In the genomic region with DNA sequence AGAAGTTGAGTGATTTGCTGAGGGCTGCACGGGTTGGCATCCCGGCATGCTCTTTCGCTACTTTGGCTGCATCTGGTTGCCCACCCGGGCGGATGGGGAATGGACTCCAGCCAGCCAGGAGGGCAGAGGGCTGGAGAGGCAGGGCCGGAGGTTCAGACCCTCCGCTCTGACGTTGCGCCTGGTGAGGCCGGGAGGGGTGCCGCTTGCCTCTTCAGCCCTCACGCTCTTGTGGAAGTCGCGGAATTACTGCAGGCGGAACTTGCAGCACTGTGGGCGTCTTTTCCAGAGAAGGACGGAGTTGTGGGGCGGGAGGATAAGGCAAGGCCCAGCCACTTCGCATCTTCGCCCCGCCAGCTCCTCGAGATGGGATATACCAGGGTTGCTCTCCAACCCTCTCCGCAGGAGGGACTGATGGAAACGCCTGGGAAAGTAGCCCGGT, we compare ENCODE assay signal across 8 cellular contexts. TPM values are rescaled to one million over a fixed set of nuclear protein-coding genes. Genes with fewer than 3 reads are reported as not detected.
DNase-seq lines count a peak whose midpoint lies in the region; ATAC-seq, FAIRE-seq and TF ChIP-seq lines count a peak whose summit lies in the region.

No MANE protein-coding gene starts in this region.

- peak; percentile 38 for DNase-seq in stimulated activated CD4-positive, alpha-beta T cell treated with anti-CD3 and anti-CD28 coated beads, Interleukin-1b, Interleukin-23, amount 100 ng/mL, for 48 hours
- no peak for DNase-seq in stimulated activated CD4-positive, alpha-beta T cell treated with anti-CD3 and anti-CD28 coated beads, Interleukin-2, amount 100 ng/mL, for 48 hours
- DNase-seq in HTR-8/SVneo (ENCODE audit: insufficient read length, low spot score), result no peak
- DNase-seq in astrocyte of the cerebellum (ENCODE audit: low read depth), result no peak
- DNase-seq in kidney, result no peak
- no peak for DNase-seq in suprapubic skin (ENCODE audit: low spot score in 2 of 2)
- no peak for DNase-seq in effector CD8-positive, alpha-beta T cell (lab: John Stamatoyannopoulos, UW)

- peak overlapping the region; percentile 37 to 89 for H3K9ac ChIP-seq in kidney (ENCODE audit: low read length in 2 of 2)

- FAIRE-seq in HTR-8/SVneo (lab: Jason Lieb, UNC) (peak; percentile 9), kidney (lab: Jason Lieb, UNC) (no peak)

- H3K4me3 ChIP-seq in astrocyte of the cerebellum (ENCODE audit: low read depth, low read length) (peak overlapping the region; percentile 81), kidney (ENCODE audit: low read length in 2 of 2) (peak overlapping the region; percentile 79 to 94), suprapubic skin (peak overlapping the region; percentile 88)

- H3K9me3 ChIP-seq in kidney (ENCODE audit: control insufficient read depth in 1 of 2, low read length in 2 of 2) (no peaks in the 10 kb centered on the region), suprapubic skin (no peaks in the 10 kb centered on the region)

- TF ChIP-seq CTCF in astrocyte of the cerebellum (IDR thresholded peaks at IDR 0.05; ENCODE audit: low read depth, low read length, missing control alignments) (no peak), kidney (IDR thresholded peaks at IDR 0.05; ENCODE audit: borderline replicate concordance, extremely low read depth, insufficient read depth) (no peak), suprapubic skin (IDR thresholded peaks at IDR 0.05) (no peak)

- no peak for TF ChIP-seq POLR2A in suprapubic skin (IDR thresholded peaks at IDR 0.05)

- H3K27ac ChIP-seq in kidney (ENCODE audit: low read depth in 2 of 2, low read length in 2 of 2), result peak overlapping the region; percentile 74 to 81
- peak overlapping the region; percentile 84 for H3K27ac ChIP-seq in suprapubic skin

- in situ Hi-C loops in astrocyte of the cerebellum (cut with HindIII; ENCODE audit: low sequenced_read_pairs), result no loop called here

- 1% methylated on average over 21 of the region's 25 CpGs for WGBS in suprapubic skin

- H3K36me3 ChIP-seq in kidney (ENCODE audit: control insufficient read depth in 1 of 2, insufficient read depth in 2 of 2, low read length in 2 of 2) (peaks cover 4 to 11% of the 10 kb centered on the region in 2 donors), suprapubic skin (peaks cover 30% of the 10 kb centered on the region)

- no peak for TF ChIP-seq EP300 in suprapubic skin (IDR thresholded peaks at IDR 0.05)

- peaks cover 3 to 19% of the 10 kb centered on the region in 2 donors for H3K4me1 ChIP-seq in kidney (ENCODE audit: control insufficient read depth in 1 of 2, insufficient read depth in 1 of 2, low read depth in 1 of 2, low read length in 2 of 2)
- peaks cover 33% of the 10 kb centered on the region for H3K4me1 ChIP-seq in suprapubic skin

- no peak for ATAC-seq in GM18519 (IDR thresholded peaks at IDR 0.05; ENCODE audit: low FRiP score, unreplicated experiment)

- no peaks in the 10 kb centered on the region for H3K27me3 ChIP-seq in suprapubic skin

- intact Hi-C loops in kidney (cut with DNase I), result no loop called here

RNA-seq across cellular contexts. Expression of gene RTEL1, which starts 0.7 kb away (rescaled TPM):
- total RNA-seq in kidney (37.7 TPM), suprapubic skin (10 to 100 TPM in 2 of 4 donors, 1 to 10 TPM in 2; 6.9 to 26.6 (median 13.9) TPM)
- 5.3 TPM for polyA plus RNA-seq in kidney (ENCODE audit: insufficient read depth, low read depth, low replicate concordance)

RNA-seq across cellular contexts. Expression of gene STMN3, which starts 5.5 kb away (rescaled TPM):
- total RNA-seq in kidney (84.9 TPM), suprapubic skin (10 to 100 TPM; 14.2 to 20.7 (median 17.0) TPM)
- polyA plus RNA-seq in kidney (ENCODE audit: insufficient read depth, low read depth, low replicate concordance), result 20.6 TPM

RNA-seq across cellular contexts. Expression of gene GMEB2, which starts 31.9 kb away (rescaled TPM):
- total RNA-seq in kidney (13.4 TPM), suprapubic skin (10 to 100 TPM; 15.5 to 18.5 (median 16.4) TPM)
- 6.1 TPM for polyA plus RNA-seq in kidney (ENCODE audit: insufficient read depth, low read depth, low replicate concordance)

RNA-seq across cellular contexts. Expression of gene TNFRSF6B, which starts 37.7 kb away (rescaled TPM):
- total RNA-seq in kidney (64.5 TPM), suprapubic skin (10 to 100 TPM in 2 of 4 donors, 1 to 10 TPM in 2; 2.1 to 16.1 (median 11.1) TPM)
- 2.4 TPM for polyA plus RNA-seq in kidney (ENCODE audit: insufficient read depth, low read depth, low replicate concordance)

RNA-seq across cellular contexts. Expression of gene ARFRP1, which starts 49.0 kb away (rescaled TPM):
- total RNA-seq in kidney (71.2 TPM), suprapubic skin (10 to 100 TPM; 22.1 to 31.9 (median 27.6) TPM)
- 60.6 TPM for polyA plus RNA-seq in kidney (ENCODE audit: insufficient read depth, low read depth, low replicate concordance)
